Comparison of ENCODE assay signal across 17 cellular contexts in genomic region chr17:79930786-79931516, GRCh38.
DNase-seq lines count a peak whose midpoint lies in the region; ATAC-seq and TF ChIP-seq lines count a peak whose summit lies in the region.
"Had no signal": no experiment of that assay in that cellular context is flagged by ENCODE, and none has a peak within 500 bp of the region (broad histone marks: within the 10 kb centered on the region; RNA-seq: fewer than 3 reads in every experiment).

No MANE protein-coding gene starts in this region.

- H3K36me3 ChIP-seq in SK-N-SH (replicated peaks in 1 of 2; ENCODE audit: control insufficient read depth in 1 of 2, insufficient read depth in 2 of 2, low read length in 1 of 2) (no peaks in the 10 kb centered on the region), iPS-18a (ENCODE audit: control insufficient read depth, low read depth, low read length) (no peaks in the 10 kb centered on the region)
- H3K36me3 ChIP-seq: neutrophil, uterus had no signal

- H3K4me3 ChIP-seq in SK-N-SH (ENCODE audit: low read depth in 2 of 2, low read length in 1 of 2) (peak overlapping the region; percentile 60 to 70; a peak in 3 of 4 replicates), iPS-18a (ENCODE audit: low read length) (peak overlapping the region; percentile 64)

- H3K36me3 Mint-ChIP-seq in activated naive CD4-positive, alpha-beta T cell treated with anti-CD3 and anti-CD28 coated beads, Interleukin-2, amount 50 U/mL, for 24 hours = no peaks in the 10 kb centered on the region
- no peaks in the 10 kb centered on the region for H3K36me3 Mint-ChIP-seq in stimulated activated memory B cell treated with anti-CD40 and anti-IgM and Interleukin-4, amounts not matched to agents 10 μg/mL and 1 μg/mL and 100 μg/mL, for 72 hours
- no peaks in the 10 kb centered on the region for H3K36me3 Mint-ChIP-seq in natural killer cell treated with Interleukin-12 subunit alpha and Interleukin-12 subunit beta and Interleukin-15 and Interleukin-18, amount 100 ng/mL, for 72 hours
- H3K36me3 Mint-ChIP-seq: stimulated activated effector memory CD8-positive, alpha-beta T cell treated with anti-CD3 and anti-CD28 coated beads, Interleukin-12 subunit alpha, Interleukin-12 subunit beta, amount 100 ng/mL, for 72 hours had no signal

- intact Hi-C loops in head of caudate nucleus (cut with DNase I) = no loop called here

- no peaks in the 10 kb centered on the region for H3K9me3 Mint-ChIP-seq in activated naive CD4-positive, alpha-beta T cell treated with anti-CD3 and anti-CD28 coated beads, Interleukin-2, amount 50 U/mL, for 24 hours
- no peaks in the 10 kb centered on the region for H3K9me3 Mint-ChIP-seq in stimulated activated memory B cell treated with anti-CD40 and anti-IgM and Interleukin-4, amounts not matched to agents 10 μg/mL and 1 μg/mL and 100 μg/mL, for 72 hours
- H3K9me3 Mint-ChIP-seq in natural killer cell treated with Interleukin-12 subunit alpha and Interleukin-12 subunit beta and Interleukin-15 and Interleukin-18, amount 100 ng/mL, for 72 hours = no peaks in the 10 kb centered on the region
- H3K9me3 Mint-ChIP-seq: activated T-cell treated with anti-CD3 and anti-CD28 coated beads, Interleukin-2, amount 50 U/mL, for 24 hours; stimulated activated effector memory CD8-positive, alpha-beta T cell treated with anti-CD3 and anti-CD28 coated beads, Interleukin-12 subunit alpha, Interleukin-12 subunit beta, amount 100 ng/mL, for 72 hours; T-helper 1 cell treated with Interleukin-12 subunit alpha and Interleukin-12 subunit beta and Interleukin-4 antibody, amounts not matched to agents 30 μg/mL and 1 μg/mL, for 36 hours had no signal

- H3K9ac ChIP-seq in SK-N-SH (no peak overlapping the region), iPS-18a (ENCODE audit: low read length) (peak overlapping the region; percentile 38)

- peaks cover 49% of the 10 kb centered on the region for H3K4me1 Mint-ChIP-seq in activated naive CD4-positive, alpha-beta T cell treated with anti-CD3 and anti-CD28 coated beads, Interleukin-2, amount 50 U/mL, for 24 hours
- H3K4me1 Mint-ChIP-seq in stimulated activated memory B cell treated with anti-CD40 and anti-IgM and Interleukin-4, amounts not matched to agents 10 μg/mL and 1 μg/mL and 100 μg/mL, for 72 hours = peaks cover 77% of the 10 kb centered on the region
- peaks cover 9 to 29% of the 10 kb centered on the region in 2 donors for H3K4me1 Mint-ChIP-seq in natural killer cell treated with Interleukin-12 subunit alpha and Interleukin-12 subunit beta and Interleukin-15 and Interleukin-18, amount 100 ng/mL, for 72 hours (ENCODE audit: low read depth in 2 of 2)

- CTCF ChIA-PET in SK-N-SH (lab: Yijun Ruan, JAX) = interaction anchor here (0.5 to 2.8 kb wide), 14 partner anchors 10 to 208 kb away, joined by 3 to 13 read pairs (median 4); partner anchors contain the start of gene CBX4

- H3K4me2 ChIP-seq in SK-N-SH = peak overlapping the region; percentile 92

- no peak for TF ChIP-seq RAD21 in SK-N-SH (IDR thresholded peaks at IDR 0.05; ENCODE audit: low read length)

- peak overlapping the region; percentile 11 for H3K4me3 Mint-ChIP-seq in activated naive CD4-positive, alpha-beta T cell treated with anti-CD3 and anti-CD28 coated beads, Interleukin-2, amount 50 U/mL, for 24 hours
- peak overlapping the region; percentile 74 for H3K4me3 Mint-ChIP-seq in stimulated activated memory B cell treated with anti-CD40 and anti-IgM and Interleukin-4, amounts not matched to agents 10 μg/mL and 1 μg/mL and 100 μg/mL, for 72 hours
- H3K4me3 Mint-ChIP-seq in natural killer cell treated with Interleukin-12 subunit alpha and Interleukin-12 subunit beta and Interleukin-15 and Interleukin-18, amount 100 ng/mL, for 72 hours = no peak overlapping the region
- H3K4me3 Mint-ChIP-seq: activated T-cell treated with anti-CD3 and anti-CD28 coated beads, Interleukin-2, amount 50 U/mL, for 24 hours; stimulated activated effector memory CD8-positive, alpha-beta T cell treated with anti-CD3 and anti-CD28 coated beads, Interleukin-12 subunit alpha, Interleukin-12 subunit beta, amount 100 ng/mL, for 72 hours; T-helper 1 cell treated with Interleukin-12 subunit alpha and Interleukin-12 subunit beta and Interleukin-4 antibody, amounts not matched to agents 30 μg/mL and 1 μg/mL, for 36 hours had no signal

- H3K9me3 ChIP-seq in SK-N-SH (no peaks in the 10 kb centered on the region), iPS-18a (ENCODE audit: control insufficient read depth, low read depth, low read length) (no peaks in the 10 kb centered on the region)
- H3K9me3 ChIP-seq: neutrophil, uterus had no signal

- no peaks in the 10 kb centered on the region for H3K79me2 ChIP-seq in SK-N-SH (ENCODE audit: insufficient read depth)

- H4K20me1 ChIP-seq in SK-N-SH (ENCODE audit: insufficient read depth) = no peaks in the 10 kb centered on the region

- no peaks in the 10 kb centered on the region for H3K9me2 ChIP-seq in SK-N-SH

- H3K27me3 ChIP-seq in SK-N-SH (ENCODE audit: insufficient read depth) (no peaks in the 10 kb centered on the region), iPS-18a (ENCODE audit: control insufficient read depth, insufficient read depth, low read length) (peaks cover 7% of the 10 kb centered on the region)

- TF ChIP-seq CTCF in SK-N-SH (IDR thresholded peaks at IDR 0.05) = no peak

- no peak for DNase-seq in activated naive CD4-positive, alpha-beta T cell (lab: John Stamatoyannopoulos, UW)
- DNase-seq in SK-N-SH (no peak), head of caudate nucleus (no peak), inferior parietal cortex (ENCODE audit: extremely low spot score) (no peak)
- no peak for DNase-seq in natural killer cell treated with Interleukin-12 subunit alpha and Interleukin-12 subunit beta and Interleukin-15 and Interleukin-18, amount 100 ng/mL, for 72 hours (ENCODE audit: low spot score)
- DNase-seq: activated CD4-positive, alpha-beta T cell treated with anti-CD3 and anti-CD28 coated beads for 48 hours; activated T-cell treated with anti-CD3 and anti-CD28 coated beads, Interleukin-2, amount 50 U/mL, for 24 hours; Karpas-422; NCI-H187; NCI-H526 treated with DMSO at 0.1 percent for 48 hours; uterus had no signal

- H3K27ac ChIP-seq in SK-N-SH (ENCODE audit: low read depth in 2 of 2, low read length in 1 of 2) (no peak overlapping the region), iPS-18a (ENCODE audit: low read length) (no peak overlapping the region)
- H3K27ac ChIP-seq: neutrophil, uterus had no signal

- POLR2A ChIA-PET in SK-N-SH (lab: Yijun Ruan, JAX) = interaction anchor here (0.6 to 1.0 kb wide), 2 partner anchors 12 to 86 kb away, joined by 3 read pairs; no protein-coding TSS in a partner anchor

- peak; percentile 56 for ATAC-seq in stimulated activated memory B cell treated with anti-CD40 and anti-IgM and Interleukin-4, amounts not matched to agents 10 μg/mL and 1 μg/mL and 100 μg/mL, for 72 hours
- no peak for ATAC-seq in natural killer cell treated with Interleukin-12 subunit alpha and Interleukin-12 subunit beta and Interleukin-15 and Interleukin-18, amount 100 ng/mL, for 72 hours

- WGBS in SK-N-SH (ENCODE audit: low lambda C conversion rate) = 17% methylated on average over 6 of the region's 14 CpGs

- no peak for TF ChIP-seq EP300 in SK-N-SH (IDR thresholded peaks at IDR 0.05; ENCODE audit: borderline replicate concordance in 1 of 2, low read depth in 1 of 2, low read length in 1 of 2)

- H3K27ac Mint-ChIP-seq in activated naive CD4-positive, alpha-beta T cell treated with anti-CD3 and anti-CD28 coated beads, Interleukin-2, amount 50 U/mL, for 24 hours = no peak overlapping the region
- H3K27ac Mint-ChIP-seq in stimulated activated memory B cell treated with anti-CD40 and anti-IgM and Interleukin-4, amounts not matched to agents 10 μg/mL and 1 μg/mL and 100 μg/mL, for 72 hours = peak overlapping the region; percentile 82
- H3K27ac Mint-ChIP-seq in natural killer cell treated with Interleukin-12 subunit alpha and Interleukin-12 subunit beta and Interleukin-15 and Interleukin-18, amount 100 ng/mL, for 72 hours = no peak overlapping the region
- H3K27ac Mint-ChIP-seq: activated T-cell treated with anti-CD3 and anti-CD28 coated beads, Interleukin-2, amount 50 U/mL, for 24 hours; stimulated activated effector memory CD8-positive, alpha-beta T cell treated with anti-CD3 and anti-CD28 coated beads, Interleukin-12 subunit alpha, Interleukin-12 subunit beta, amount 100 ng/mL, for 72 hours; T-helper 1 cell treated with Interleukin-12 subunit alpha and Interleukin-12 subunit beta and Interleukin-4 antibody, amounts not matched to agents 30 μg/mL and 1 μg/mL, for 36 hours had no signal

- peaks cover 6% of the 10 kb centered on the region for H3K27me3 Mint-ChIP-seq in activated naive CD4-positive, alpha-beta T cell treated with anti-CD3 and anti-CD28 coated beads, Interleukin-2, amount 50 U/mL, for 24 hours
- peaks cover 10% of the 10 kb centered on the region for H3K27me3 Mint-ChIP-seq in stimulated activated memory B cell treated with anti-CD40 and anti-IgM and Interleukin-4, amounts not matched to agents 10 μg/mL and 1 μg/mL and 100 μg/mL, for 72 hours
- peaks cover 8 to 21% of the 10 kb centered on the region in 2 donors for H3K27me3 Mint-ChIP-seq in natural killer cell treated with Interleukin-12 subunit alpha and Interleukin-12 subunit beta and Interleukin-15 and Interleukin-18, amount 100 ng/mL, for 72 hours

- H2AFZ ChIP-seq in SK-N-SH (ENCODE audit: low read depth) = no peak overlapping the region

- H3K4me1 ChIP-seq in SK-N-SH (ENCODE audit: control insufficient read depth in 1 of 2, insufficient read depth in 2 of 2, low read depth in 1 of 2, low read length in 1 of 2) (peaks cover 6 to 24% of the 10 kb centered on the region in 2 experiments; a peak in 2 of 4 replicates), iPS-18a (ENCODE audit: control insufficient read depth, low read depth, low read length) (peaks cover 25% of the 10 kb centered on the region)

- H3F3A ChIP-seq in SK-N-SH (replicated peaks; ENCODE audit: insufficient read depth) = peaks cover 4% of the 10 kb centered on the region

TF ChIP-seq in SK-N-SH, 30 proteins besides CTCF, POLR2A, EP300 and RAD21 (continues in another document):
- TF ChIP-seq GABPA (IDR thresholded peaks at IDR 0.05; ENCODE audit: low read depth) (no peak), MAX (IDR thresholded peaks at IDR 0.05; ENCODE audit: low read depth) (no peak), SMC3 (IDR thresholded peaks at IDR 0.05; ENCODE audit: low read depth, low read length) (no peak), CHD2 (IDR thresholded peaks at IDR 0.05; ENCODE audit: low read length, partially characterized antibody) (no peak), YY1 (IDR thresholded peaks at IDR 0.05; ENCODE audit: low read depth) (no peak)
- TF ChIP-seq, protein P1, sequence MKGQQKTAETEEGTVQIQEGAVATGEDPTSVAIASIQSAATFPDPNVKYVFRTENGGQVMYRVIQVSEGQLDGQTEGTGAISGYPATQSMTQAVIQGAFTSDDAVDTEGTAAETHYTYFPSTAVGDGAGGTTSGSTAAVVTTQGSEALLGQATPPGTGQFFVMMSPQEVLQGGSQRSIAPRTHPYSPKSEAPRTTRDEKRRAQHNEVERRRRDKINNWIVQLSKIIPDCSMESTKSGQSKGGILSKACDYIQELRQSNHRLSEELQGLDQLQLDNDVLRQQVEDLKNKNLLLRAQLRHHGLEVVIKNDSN (IDR thresholded peaks at IDR 0.05; ENCODE audit: borderline replicate concordance, low read depth) = no peak
